Comparison of ENCODE assay signal across 20 cellular contexts in the genomic region with DNA sequence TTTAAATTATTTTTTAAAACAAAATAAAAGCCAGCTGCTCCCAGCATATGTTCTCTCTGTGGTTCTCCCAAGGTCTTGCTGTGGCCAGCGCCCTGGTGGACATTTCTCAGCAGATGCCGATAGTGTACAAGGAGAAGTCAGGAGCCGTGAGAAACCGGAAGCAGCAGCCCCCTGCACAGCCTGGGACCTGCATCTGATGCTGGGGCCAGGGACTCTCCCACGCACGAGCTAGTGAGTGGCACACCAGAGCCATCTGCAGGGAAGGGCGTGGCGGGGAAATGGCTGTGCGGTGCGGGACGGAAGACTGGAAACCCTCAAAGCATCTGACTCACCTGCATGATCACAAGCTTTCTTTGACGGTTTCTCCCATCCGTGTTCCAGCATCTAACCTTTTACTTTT.
"Had no signal": no experiment of that assay in that cellular context is flagged by ENCODE, and none has a peak within 500 bp of the region (broad histone marks: within the 10 kb centered on the region; RNA-seq: fewer than 3 reads in every experiment).

No MANE protein-coding gene starts in this region.

- DNase-seq: activated CD4-positive, alpha-beta T cell treated with anti-CD3 and anti-CD28 coated beads, Interleukin-2, amount 50 U/mL, for 1 hour; activated CD4-positive, CD25-positive, alpha-beta regulatory T cell treated with anti-CD3 and anti-CD28 coated beads, Interleukin-2, amount 50 U/mL, for 72 hours; activated CD8-positive, alpha-beta T cell treated with anti-CD3 and anti-CD28 coated beads, Interleukin-2, amount 10 ng/mL, durations not matched to agents 7 days and 5 days; activated naive CD4-positive, alpha-beta T cell; activated T-cell treated with anti-CD3 and anti-CD28 coated beads, Interleukin-2, amount 50 U/mL, for 24 hours; effector CD4-positive, alpha-beta T cell; erythroblast; foreskin melanocyte; immature natural killer cell; kidney glomerular epithelial cell; ovary; right cardiac atrium; stimulated activated CD4-positive, alpha-beta T cell treated with anti-CD3 and anti-CD28 coated beads, Interleukin-1b, Interleukin-23, amount 100 ng/mL, for 48 hours; stomach; T-helper 1 cell; WERI-Rb-1 had no signal

- ATAC-seq: activated CD8-positive, alpha-beta T cell treated with anti-CD3 and anti-CD28 coated beads, Interleukin-2, amount 10 ng/mL, durations not matched to agents 7 days and 5 days; natural killer cell treated with Interleukin-12 subunit alpha and Interleukin-12 subunit beta and Interleukin-15 and Interleukin-18, amount 100 ng/mL, for 72 hours; right cardiac atrium had no signal

- FAIRE-seq: bronchial epithelial cell, endometrium, TTC549 had no signal
